23 cellular contexts compared by ENCODE assay signal in the genomic region with DNA sequence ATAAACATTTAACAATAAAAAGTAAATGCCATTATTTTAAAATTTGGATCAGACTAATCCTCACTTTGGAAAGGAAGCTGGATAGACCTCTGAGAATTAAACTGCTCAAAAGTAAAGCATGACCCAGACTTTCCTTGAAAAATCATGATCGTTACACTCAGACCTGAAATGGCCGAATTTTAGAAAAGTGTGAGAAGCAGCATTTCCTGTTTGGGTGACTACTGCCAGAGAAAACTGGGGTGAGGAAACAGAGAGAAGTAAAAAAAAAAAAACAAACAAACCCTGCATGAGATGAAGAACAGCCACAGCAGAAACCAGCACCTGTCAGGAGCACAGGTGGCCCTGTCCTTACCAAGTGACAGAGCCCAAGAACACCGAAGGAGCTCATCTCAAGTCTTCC. TPM values are rescaled to one million over a fixed set of nuclear protein-coding genes. Genes with fewer than 3 reads are reported as not detected.
A peak's percentile ranks its signal among the peaks of the same experiment; 100 is the strongest.
DNase-seq lines count a peak whose midpoint lies in the region; ATAC-seq and TF ChIP-seq lines count a peak whose summit lies in the region.
"Had no signal": no experiment of that assay in that cellular context is flagged by ENCODE, and none has a peak within 500 bp of the region (broad histone marks: within the 10 kb centered on the region; RNA-seq: fewer than 3 reads in every experiment).

No MANE protein-coding gene starts in this region.

- no peaks in the 10 kb centered on the region for H3K9me3 ChIP-seq in OCI-LY1 (ENCODE audit: low read length)
- no peaks in the 10 kb centered on the region for H3K9me3 ChIP-seq in thymus (ENCODE audit: control insufficient read depth)
- H3K9me3 ChIP-seq: BLaER1, Caco-2 had no signal

- no peak for TF ChIP-seq CTCF in OCI-LY1 (IDR thresholded peaks at IDR 0.05; ENCODE audit: low read length)

- POLR2A ChIA-PET in naive thymus-derived CD8-positive, alpha-beta T cell (lab: Charles Lee) = no interaction called here

- no peaks in the 10 kb centered on the region for H3K9me3 Mint-ChIP-seq in activated T-cell treated with anti-CD3 and anti-CD28 coated beads, Interleukin-2, amount 50 U/mL, for 72 hours
- H3K9me3 Mint-ChIP-seq in naive thymus-derived CD8-positive, alpha-beta T cell = peaks cover 0 to 1% (median 0%) of the 10 kb centered on the region in 9 donors
- H3K9me3 Mint-ChIP-seq: CD4-positive, CD25-positive, alpha-beta regulatory T cell had no signal

- H3K4me3 ChIP-seq in OCI-LY1 (ENCODE audit: low read depth, low read length, poor library complexity, severe bottlenecking) = no peak overlapping the region
- no peak overlapping the region for H3K4me3 ChIP-seq in thymus (ENCODE audit: low read length)
- H3K4me3 ChIP-seq: BLaER1, PC-9 had no signal

- H3K9ac ChIP-seq in OCI-LY1 (ENCODE audit: low read length) = no peak overlapping the region

- 31% methylated on average over 3 of the region's 3 CpGs for WGBS in thymus

- no peak overlapping the region for H3K4me2 ChIP-seq in OCI-LY1 (ENCODE audit: low read length)
- H3K4me2 ChIP-seq: BLaER1, PC-9 had no signal

- H2AFZ ChIP-seq in OCI-LY1 (ENCODE audit: low read length) = no peak overlapping the region
- H2AFZ ChIP-seq: PC-9 had no signal

- DNase-seq in activated T-cell treated with anti-CD3 and anti-CD28 coated beads, Interleukin-2, amount 50 U/mL, for 72 hours = no peak
- DNase-seq in activated T-cell treated with anti-CD3 and anti-CD28 coated beads, Interleukin-2, amount 50 U/mL, for 1 hour = no peak
- no peak for DNase-seq in naive thymus-derived CD8-positive, alpha-beta T cell
- DNase-seq in SHP77 (lab: John Stamatoyannopoulos, UW) (no peak), NCI-H2171 (lab: John Stamatoyannopoulos, UW) (no peak)
- DNase-seq: Caco-2; CD4-positive, CD25-positive, alpha-beta regulatory T cell; Karpas-422; NCI-H1092 treated with DMSO at 0.1 percent for 48 hours; NCI-H1436 treated with DMSO at 0.1 percent for 48 hours; NCI-H1930; NCI-H2107; NCI-H446; NCI-H524 treated with DMSO at 0.1 percent for 48 hours; NCI-H774; NK-92 treated with Interleukin-12 subunit alpha and Interleukin-12 subunit beta, amount 100 ng/mL, for 24 hours; PC-9; Right ventricle myocardium superior; RPMI8226 had no signal

- no peaks in the 10 kb centered on the region for H3K9me2 ChIP-seq in OCI-LY1 (ENCODE audit: low read depth, low read length)

- H3K27me3 ChIP-seq in OCI-LY1 (ENCODE audit: insufficient read depth, low read length) (no peaks in the 10 kb centered on the region), thymus (ENCODE audit: control insufficient read depth, insufficient read depth) (no peaks in the 10 kb centered on the region)
- H3K27me3 ChIP-seq: BLaER1 had no signal

- peak in 1 of 2 donors; percentile 17 for ATAC-seq in activated T-cell treated with anti-CD3 and anti-CD28 coated beads, Interleukin-2, amount 50 U/mL, for 72 hours (replicated peaks in 1 of 2)
- no peak for ATAC-seq in naive thymus-derived CD8-positive, alpha-beta T cell
- ATAC-seq in HG03469 (IDR thresholded peaks at IDR 0.05; ENCODE audit: unreplicated experiment) = no peak

- no peaks in the 10 kb centered on the region for H3K4me1 Mint-ChIP-seq in activated T-cell treated with anti-CD3 and anti-CD28 coated beads, Interleukin-2, amount 50 U/mL, for 72 hours (ENCODE audit: low read depth)
- peaks cover 0 to 5% (median under 1%) of the 10 kb centered on the region in 4 donors for H3K4me1 Mint-ChIP-seq in naive thymus-derived CD8-positive, alpha-beta T cell

- H3K27ac Mint-ChIP-seq in activated T-cell treated with anti-CD3 and anti-CD28 coated beads, Interleukin-2, amount 50 U/mL, for 72 hours = peak overlapping the region; percentile 79
- H3K27ac Mint-ChIP-seq in naive thymus-derived CD8-positive, alpha-beta T cell = peak overlapping the region in 6 of 10 donors; percentile 4 to 82 (median 64)

- no peaks in the 10 kb centered on the region for H3K27me3 Mint-ChIP-seq in activated T-cell treated with anti-CD3 and anti-CD28 coated beads, Interleukin-2, amount 50 U/mL, for 72 hours (ENCODE audit: low read depth)
- H3K27me3 Mint-ChIP-seq in naive thymus-derived CD8-positive, alpha-beta T cell = no peaks in the 10 kb centered on the region
- H3K27me3 Mint-ChIP-seq: CD4-positive, CD25-positive, alpha-beta regulatory T cell had no signal

- H3K4me1 ChIP-seq in OCI-LY1 (ENCODE audit: insufficient read depth, low read length, severe bottlenecking) (no peaks in the 10 kb centered on the region), thymus (ENCODE audit: control insufficient read depth, insufficient read depth, low read length) (peaks cover 10% of the 10 kb centered on the region)

- peak overlapping the region; percentile 1 for H3K27ac ChIP-seq in OCI-LY1 (ENCODE audit: low read depth, low read length, poor library complexity, severe bottlenecking)
- peak overlapping the region; percentile 42 for H3K27ac ChIP-seq in thymus (ENCODE audit: low read depth)
- H3K27ac ChIP-seq: BLaER1, PC-9 had no signal

- H3F3A ChIP-seq in OCI-LY1 (ENCODE audit: insufficient read depth, low read length) = no peaks in the 10 kb centered on the region

- H3K4me3 Mint-ChIP-seq in activated T-cell treated with anti-CD3 and anti-CD28 coated beads, Interleukin-2, amount 50 U/mL, for 72 hours = no peak overlapping the region
- H3K4me3 Mint-ChIP-seq in naive thymus-derived CD8-positive, alpha-beta T cell = no peak overlapping the region
- H3K4me3 Mint-ChIP-seq: CD4-positive, CD25-positive, alpha-beta regulatory T cell had no signal

- H4K20me1 ChIP-seq in OCI-LY1 (ENCODE audit: insufficient read depth, low read length) = no peaks in the 10 kb centered on the region

- no peaks in the 10 kb centered on the region for H3K79me2 ChIP-seq in OCI-LY1 (ENCODE audit: insufficient read depth, low read length)

- peaks cover 0 to 7% of the 10 kb centered on the region in 2 donors for H3K36me3 Mint-ChIP-seq in activated T-cell treated with anti-CD3 and anti-CD28 coated beads, Interleukin-2, amount 50 U/mL, for 72 hours (ENCODE audit: insufficient read depth in 2 of 2)
- H3K36me3 Mint-ChIP-seq in naive thymus-derived CD8-positive, alpha-beta T cell = peaks cover 0 to 58% (median 4%) of the 10 kb centered on the region in 3 donors

- H3K36me3 ChIP-seq in OCI-LY1 (ENCODE audit: insufficient read depth, low read length) (peaks cover 47% of the 10 kb centered on the region), thymus (ENCODE audit: control insufficient read depth, insufficient read depth) (peaks cover 21% of the 10 kb centered on the region)

RNA-seq across cellular contexts. Expression of gene ADPRHL1, which starts 12.0 kb away (rescaled TPM):
- 1 to 10 TPM; 1.4 to 2.1 TPM for total RNA-seq in activated T-cell treated with anti-CD3 and anti-CD28 coated beads, Interleukin-2, amount 50 U/mL, for 72 hours
- total RNA-seq in naive thymus-derived CD8-positive, alpha-beta T cell = 1 to 10 TPM; 1.1 to 1.2 TPM
- polyA plus RNA-seq in naive thymus-derived CD8-positive, alpha-beta T cell = under 1 TPM in 2 of 3 donors, not detected in 1; 0.22 to 0.27 TPM
- polyA plus RNA-seq in thymus = 1.6 TPM

RNA-seq across cellular contexts. Expression of gene DCUN1D2, which starts 25.3 kb away (rescaled TPM):
- total RNA-seq in activated T-cell treated with anti-CD3 and anti-CD28 coated beads, Interleukin-2, amount 50 U/mL, for 72 hours = 10 to 100 TPM; 24.6 to 26.2 TPM
- 10 to 100 TPM; 26.6 to 37.5 TPM for total RNA-seq in naive thymus-derived CD8-positive, alpha-beta T cell
- polyA plus RNA-seq in naive thymus-derived CD8-positive, alpha-beta T cell = 10 to 100 TPM in 1 of 3 donors, 1 to 10 TPM in 2; 4.8 to 11.4 (median 7.2) TPM
- polyA plus RNA-seq in thymus = 22.5 TPM
